8 cellular contexts compared by ENCODE assay signal in the genomic region with DNA sequence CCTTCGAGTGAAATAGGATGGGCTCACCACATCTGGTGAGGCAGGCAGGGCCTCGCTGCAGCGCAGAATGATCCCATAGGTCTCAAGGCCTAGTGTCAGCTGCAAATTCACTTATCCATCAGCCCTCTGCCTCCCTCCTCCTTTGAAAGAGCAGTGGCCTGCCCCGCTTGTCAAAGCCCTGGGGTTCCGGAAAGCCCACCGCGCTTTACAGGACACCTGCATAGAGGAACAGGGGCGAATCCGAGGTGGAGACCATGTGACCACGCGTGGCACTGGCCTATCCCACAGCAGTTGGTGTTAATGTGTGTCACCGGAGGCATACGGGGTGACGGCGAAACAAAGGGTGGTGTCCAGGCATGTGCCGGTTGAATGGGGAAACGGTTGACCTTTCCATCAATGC.
DNase-seq lines count a peak whose midpoint lies in the region; ATAC-seq and TF ChIP-seq lines count a peak whose summit lies in the region.
"Not testable (repeated sequence)": the region's sequence is repeated elsewhere in the genome, so short reads cannot be mapped to it uniquely, and the experiment has no call there.

No MANE protein-coding gene starts in this region.

- intact Hi-C loops in CD14-positive monocyte (cut with micrococcal nuclease); cardiac septum (cut with DNase I); sigmoid colon (cut with DNase I); upper lobe of right lung (cut with DNase I): not testable (repeated sequence)

- H3K27me3 ChIP-seq in sigmoid colon, upper lobe of right lung: not testable (repeated sequence)

- not testable (repeated sequence) for H3K4me1 Mint-ChIP-seq in CD14-positive monocyte, T-helper 17 cell, nephron progenitor cell

- not testable (repeated sequence) for H3K36me3 Mint-ChIP-seq in CD14-positive monocyte; T-helper 17 cell (ENCODE audit: low read depth); nephron progenitor cell (ENCODE audit: low read depth)

- H3K4me3 ChIP-seq in sigmoid colon, upper lobe of right lung: not testable (repeated sequence)

- not testable (repeated sequence) for H3K4me3 Mint-ChIP-seq in CD14-positive monocyte, T-helper 17 cell, nephron progenitor cell

- H3K27me3 Mint-ChIP-seq in CD14-positive monocyte (ENCODE audit: low read depth in 3 of 3); T-helper 17 cell; nephron progenitor cell (ENCODE audit: low read depth, poor library complexity): not testable (repeated sequence)

- not testable (repeated sequence) for H3K27ac ChIP-seq in sigmoid colon, upper lobe of right lung

- H3K9me3 ChIP-seq in T-helper 17 cell (ENCODE audit: control insufficient read depth, low read length, poor library complexity, severe bottlenecking); sigmoid colon; upper lobe of right lung: not testable (repeated sequence)

- TF ChIP-seq POLR2A in sigmoid colon (IDR thresholded peaks at IDR 0.05), result not testable (repeated sequence)

- not testable (repeated sequence) for ATAC-seq in T-helper 17 cell, upper lobe of right lung

- peaks cover 37 to 81% (median 56%) of the 10 kb centered on the region in 7 donors for H3K9me3 Mint-ChIP-seq in CD14-positive monocyte
- peaks cover 75% of the 10 kb centered on the region for H3K9me3 Mint-ChIP-seq in nephron progenitor cell

- WGBS in sigmoid colon, 2 donors, result 89 to 92% methylated on average over 17 of the region's 17 CpGs

- TF ChIP-seq CTCF in CD14-positive monocyte (IDR thresholded peaks at IDR 0.05); nephron progenitor cell (IDR thresholded peaks at IDR 0.05); sigmoid colon (IDR thresholded peaks at IDR 0.05); upper lobe of right lung (IDR thresholded peaks at IDR 0.05): not testable (repeated sequence)

- H3K27ac Mint-ChIP-seq in CD14-positive monocyte, T-helper 17 cell, nephron progenitor cell: not testable (repeated sequence)

- DNase-seq in CD14-positive monocyte (ENCODE audit: low spot score) (peak; percentile 84), T-helper 17 cell (peak; percentile 15 to 29 (median 28)), dermis blood vessel endothelial cell (peak; percentile 3), cardiac septum (ENCODE audit: low spot score) (peak; percentile 88), nephron progenitor cell (peak; percentile 8), sigmoid colon (peak; percentile 38), upper lobe of right lung (peak; percentile 73)
- DNase-seq in activated naive CD4-positive, alpha-beta T cell treated with Interleukin-2 at 50 U/mL for 16 hours, result peak; percentile 7

- H3K4me1 ChIP-seq in sigmoid colon, upper lobe of right lung: not testable (repeated sequence)

- not testable (repeated sequence) for H3K36me3 ChIP-seq in sigmoid colon, upper lobe of right lung

- not testable (repeated sequence) for TF ChIP-seq EP300 in sigmoid colon (IDR thresholded peaks at IDR 0.05)

Comparison
In these comparisons a context has a peak if more than half of its experiments do, and no peak if none do; other contexts are left out.
1. DNase-seq: peak in every context shown above with its lines; median percentile 88 in cardiac septum; 84 in CD14-positive monocyte; 73 in upper lobe of right lung; 38 in sigmoid colon; 28 in T-helper 17 cell; 8 in nephron progenitor cell; 7 in activated naive CD4-positive, alpha-beta T cell treated with Interleukin-2 at 50 U/mL for 16 hours; 3 in dermis blood vessel endothelial cell.